ENCODE assay signal across 20 cellular contexts in genomic region chr18:44849361-44849760, GRCh38.
DNase-seq lines count a peak whose midpoint lies in the region; ATAC-seq, FAIRE-seq and TF ChIP-seq lines count a peak whose summit lies in the region.
"Had no signal": no experiment of that assay in that cellular context is flagged by ENCODE, and none has a peak within 500 bp of the region (broad histone marks: within the 10 kb centered on the region; RNA-seq: fewer than 3 reads in every experiment).

No MANE protein-coding gene starts in this region.

- H3K4me1 Mint-ChIP-seq in endothelial cell (ENCODE audit: unreplicated experiment), result peaks cover 50% of the 10 kb centered on the region

- WGBS in thyroid gland, 2 donors, result 79 to 82% methylated on average over 6 of the region's 6 CpGs

- TF ChIP-seq CTCF in kidney (IDR thresholded peaks at IDR 0.05; ENCODE audit: borderline replicate concordance, extremely low read depth, insufficient read depth) (no peak), thyroid gland (IDR thresholded peaks at IDR 0.05) (no peak), endothelial cell (IDR thresholded peaks at IDR 0.05; ENCODE audit: unreplicated experiment) (no peak)

- intact Hi-C loops in kidney (cut with DNase I), result no loop called here
- intact Hi-C loops in thyroid gland (cut with DNase I), result no loop called here

- H3K27ac Mint-ChIP-seq in endothelial cell (ENCODE audit: unreplicated experiment), result no peak overlapping the region
- H3K27ac Mint-ChIP-seq: CD14-positive monocyte had no signal

- H3K4me1 ChIP-seq in kidney (ENCODE audit: control insufficient read depth in 1 of 2, insufficient read depth in 1 of 2, low read depth in 1 of 2, low read length in 2 of 2) (peaks cover 4 to 24% of the 10 kb centered on the region in 2 donors), thyroid gland (peaks cover 0 to 19% of the 10 kb centered on the region in 2 donors)
- H3K4me1 ChIP-seq: HAP-1, SJSA1 had no signal

- no peak overlapping the region for H3K27ac ChIP-seq in kidney (ENCODE audit: low read depth in 2 of 2, low read length in 2 of 2)
- no peak overlapping the region for H3K27ac ChIP-seq in thyroid gland
- H3K27ac ChIP-seq: 22Rv1, GM23248, Peyer's patch, SJSA1 had no signal

- no peak for FAIRE-seq in kidney (lab: Jason Lieb, UNC)

- ATAC-seq in HG02610 (IDR thresholded peaks at IDR 0.05; ENCODE audit: unreplicated experiment) (peak; percentile 82), GM19395 (IDR thresholded peaks at IDR 0.05; ENCODE audit: unreplicated experiment) (no peak)
- ATAC-seq in stimulated activated naive CD8-positive, alpha-beta T cell treated with anti-CD3 and anti-CD28 coated beads, Interleukin-15, Interleukin-2, amounts not matched to agents 100 U/mL and 50 U/mL, for 24 hours, result no peak

- no peak for TF ChIP-seq POLR2A in thyroid gland (IDR thresholded peaks at IDR 0.05)

- H3K36me3 ChIP-seq in kidney (ENCODE audit: control insufficient read depth in 1 of 2, insufficient read depth in 2 of 2, low read length in 2 of 2) (no peaks in the 10 kb centered on the region), thyroid gland (no peaks in the 10 kb centered on the region)
- H3K36me3 ChIP-seq: HAP-1, Peyer's patch, SJSA1 had no signal

- H3K27me3 ChIP-seq in thyroid gland, result no peaks in the 10 kb centered on the region
- H3K27me3 ChIP-seq: Peyer's patch, SJSA1 had no signal

- H3K27me3 Mint-ChIP-seq in endothelial cell (ENCODE audit: unreplicated experiment), result peaks cover 6% of the 10 kb centered on the region

- peaks cover 53% of the 10 kb centered on the region for H3K36me3 Mint-ChIP-seq in endothelial cell (ENCODE audit: low read depth, unreplicated experiment)
- H3K36me3 Mint-ChIP-seq: CD14-positive monocyte had no signal

- H3K4me3 Mint-ChIP-seq in endothelial cell (ENCODE audit: unreplicated experiment), result no peak overlapping the region
- H3K4me3 Mint-ChIP-seq: CD14-positive monocyte had no signal

- no peaks in the 10 kb centered on the region for H3K9me3 Mint-ChIP-seq in endothelial cell (ENCODE audit: unreplicated experiment)

- DNase-seq in NCI-H345 (lab: John Stamatoyannopoulos, UW) (peak; percentile 24), NCI-H345 treated with DMSO at 0.1 percent for 48 hours (lab: John Stamatoyannopoulos, UW; ENCODE audit: unreplicated experiment) (no peak), kidney (peak; percentile 74), thyroid gland (peak; percentile 29 to 44), endothelial cell (ENCODE audit: low spot score) (no peak)
- no peak for DNase-seq in stimulated activated naive CD8-positive, alpha-beta T cell treated with anti-CD3 and anti-CD28 coated beads, Interleukin-15, Interleukin-2, amounts not matched to agents 100 U/mL and 50 U/mL, for 24 hours
- DNase-seq: ACHN; GM23248; KBM-7; MM.1S; NCI-H1436; NCI-H1930; NK-92 treated with Interleukin-12 subunit alpha and Interleukin-12 subunit beta, amount 100 ng/mL, for 24 hours; Peyer's patch had no signal

- H3K4me3 ChIP-seq in kidney (ENCODE audit: low read length in 2 of 2) (no peak overlapping the region), thyroid gland (replicated peaks in 1 of 3) (no peak overlapping the region)
- H3K4me3 ChIP-seq: GM23248, HAP-1, Peyer's patch, SJSA1 had no signal

- no peak overlapping the region for H3K9ac ChIP-seq in kidney (ENCODE audit: low read length in 2 of 2)
- H3K9ac ChIP-seq: GM23248 had no signal

- no peaks in the 10 kb centered on the region for H3K9me3 ChIP-seq in kidney (ENCODE audit: control insufficient read depth in 1 of 2, low read length in 2 of 2)
- H3K9me3 ChIP-seq in thyroid gland, result no peaks in the 10 kb centered on the region
- H3K9me3 ChIP-seq: HAP-1, Peyer's patch, SJSA1 had no signal

Comparison
In these comparisons a context has a peak if more than half of its experiments do, and no peak if none do; other contexts are left out.
1. DNase-seq: peak in NCI-H345 (single experiment), kidney (single experiment) and thyroid gland (2 of 2); none in NCI-H345 treated with DMSO at 0.1 percent for 48 hours (single experiment), endothelial cell (single experiment) and stimulated activated naive CD8-positive, alpha-beta T cell treated with anti-CD3 and anti-CD28 coated beads, Interleukin-15, Interleukin-2, amounts not matched to agents 100 U/mL and 50 U/mL, for 24 hours (single experiment).